Comparison of ENCODE assay signal across 17 cellular contexts in the genomic region with DNA sequence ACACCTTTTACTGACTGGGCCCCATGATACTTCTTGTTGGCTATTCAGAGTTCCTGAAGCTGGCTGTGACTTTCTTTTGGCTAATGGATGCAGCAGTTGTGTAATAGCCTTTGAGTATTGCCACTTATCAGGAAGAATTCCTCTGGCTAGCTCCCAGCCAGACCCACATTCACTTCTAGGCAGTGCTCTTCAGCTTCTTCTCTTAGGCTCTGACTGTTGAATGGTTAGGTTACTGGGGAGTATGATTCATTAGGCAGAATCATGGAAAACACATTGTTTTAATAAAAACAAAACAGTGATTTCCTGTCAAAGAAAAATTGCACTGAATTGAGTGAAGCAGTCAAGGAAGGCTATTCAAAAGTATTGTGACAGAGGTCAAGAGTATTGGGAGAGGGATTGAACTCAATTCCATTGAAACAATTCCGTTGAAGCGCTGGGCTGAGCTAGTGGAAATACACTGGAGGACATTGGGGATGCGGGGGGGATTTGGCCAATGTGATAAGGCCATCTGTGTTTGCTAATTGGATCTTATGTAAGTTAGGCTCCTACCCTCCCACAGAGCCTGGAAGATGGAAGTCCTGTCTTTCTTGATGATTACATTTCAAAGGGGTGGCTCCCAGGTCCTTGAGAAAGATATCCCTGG.
DNase-seq lines count a peak whose midpoint lies in the region; TF ChIP-seq lines count a peak whose summit lies in the region.
"Had no signal": no experiment of that assay in that cellular context is flagged by ENCODE, and none has a peak within 500 bp of the region (broad histone marks: within the 10 kb centered on the region; RNA-seq: fewer than 3 reads in every experiment).

No MANE protein-coding gene starts in this region.

- H3K79me1 ChIP-seq in mesenchymal stem cell (replicated peaks; ENCODE audit: low read length, poor library complexity, severe bottlenecking) = no peaks in the 10 kb centered on the region

- 53 to 83% (median 72%) methylated on average over 3 of the region's 3 CpGs for WGBS in adrenal gland, 4 donors
- WGBS in mesenchymal stem cell = 28% methylated on average over 3 of the region's 3 CpGs

- H3K4me1 ChIP-seq in adrenal gland (replicated peaks in 1 of 2) (no peaks in the 10 kb centered on the region), mesenchymal stem cell (ENCODE audit: control insufficient read depth, insufficient read depth, low read depth, low read length) (no peaks in the 10 kb centered on the region)

- H3K36me3 ChIP-seq in adrenal gland (replicated peaks in 1 of 2) (no peaks in the 10 kb centered on the region), mesenchymal stem cell (ENCODE audit: control insufficient read depth in 1 of 2, insufficient read depth in 2 of 2, low read depth in 1 of 2, low read length in 2 of 2) (no peaks in the 10 kb centered on the region)

- H4K8ac ChIP-seq in mesenchymal stem cell (ENCODE audit: low read length) = no peak overlapping the region

- H3K27ac ChIP-seq in adrenal gland = no peak overlapping the region
- H3K27ac ChIP-seq in mesenchymal stem cell (ENCODE audit: low read length, poor library complexity, severe bottlenecking) = no peak overlapping the region
- H3K27ac ChIP-seq: HL-60 had no signal

- intact Hi-C loops in adrenal gland (cut with DNase I) = no loop called here

- DNase-seq in AG09309 (ENCODE audit: low read depth) (peak; percentile 8), adrenal gland (peak in 6 of 7 donors; percentile 17 to 53 (median 32)), fibroblast of pulmonary artery (ENCODE audit: low read depth) (peak; percentile 99), mesenchymal stem cell (peak; percentile 91), T-helper 1 cell (no peak), HT-29 (ENCODE audit: low spot score) (no peak), NCI-H2107 treated with DMSO at 0.1 percent for 48 hours (lab: John Stamatoyannopoulos, UW; ENCODE audit: unreplicated experiment) (no peak), foreskin melanocyte (no peak)
- DNase-seq: ACHN; activated CD4-positive, alpha-beta T cell treated with anti-CD3 and anti-CD28 coated beads for 4 hours; activated T-cell treated with anti-CD3 and anti-CD28 coated beads, Interleukin-2, amount 50 U/mL, for 4 hours; effector memory CD4-positive, alpha-beta T cell; NCI-H1930; NCI-H774; nephron progenitor cell; stimulated activated naive CD8-positive, alpha-beta T cell treated with anti-CD3 and anti-CD28 coated beads, Interleukin-15, Interleukin-2, amounts not matched to agents 100 U/mL and 50 U/mL, for 24 hours had no signal

- no peaks in the 10 kb centered on the region for H3K27me3 ChIP-seq in adrenal gland
- no peaks in the 10 kb centered on the region for H3K27me3 ChIP-seq in mesenchymal stem cell (ENCODE audit: control insufficient read depth in 1 of 2, insufficient read depth in 1 of 2, low read length in 2 of 2)

- TF ChIP-seq CTCF in AG09309 (IDR thresholded peaks at IDR 0.05; ENCODE audit: control insufficient read depth, insufficient read depth, low read depth, low read length, missing control alignments) (no peak), adrenal gland (IDR thresholded peaks at IDR 0.05) (no peak), fibroblast of pulmonary artery (IDR thresholded peaks at IDR 0.05; ENCODE audit: low read length, missing control alignments) (no peak)

- no peak overlapping the region for H2BK120ac ChIP-seq in mesenchymal stem cell (ENCODE audit: low read depth, low read length)

- no peak overlapping the region for H4K91ac ChIP-seq in mesenchymal stem cell (ENCODE audit: low read length)

- no peak overlapping the region for H3K14ac ChIP-seq in mesenchymal stem cell (ENCODE audit: low read length in 2 of 2)

- H3K4me3 ChIP-seq in AG09309 (ENCODE audit: control insufficient read depth, low read depth, low read length) (no peak overlapping the region), adrenal gland (no peak overlapping the region), fibroblast of pulmonary artery (replicated peaks; ENCODE audit: low read depth, low read length) (no peak overlapping the region), mesenchymal stem cell (ENCODE audit: insufficient read depth in 1 of 2, low read depth in 1 of 2, low read length in 2 of 2) (no peak overlapping the region)

- TF ChIP-seq POLR2A in adrenal gland (IDR thresholded peaks at IDR 0.05) = no peak

- no peak overlapping the region for H3K18ac ChIP-seq in mesenchymal stem cell (ENCODE audit: low read depth in 1 of 2, low read length in 2 of 2)

- H2BK12ac ChIP-seq in mesenchymal stem cell (ENCODE audit: low read length in 2 of 2) = no peak overlapping the region

- H3K23ac ChIP-seq in mesenchymal stem cell (ENCODE audit: low read length in 2 of 2) = no peak overlapping the region

- no peak overlapping the region for H2BK15ac ChIP-seq in mesenchymal stem cell (ENCODE audit: low read depth, poor library complexity, severe bottlenecking)

- no peak overlapping the region for H2BK5ac ChIP-seq in mesenchymal stem cell (ENCODE audit: low read depth, low read length, poor library complexity, severe bottlenecking)

- H3K9ac ChIP-seq in mesenchymal stem cell (ENCODE audit: low read length) = peak overlapping the region; percentile 20

- H2AFZ ChIP-seq in mesenchymal stem cell (ENCODE audit: low read depth, low read length) = no peak overlapping the region

- H2AK5ac ChIP-seq in mesenchymal stem cell (ENCODE audit: low read length, severe bottlenecking) = no peak overlapping the region

- no peak overlapping the region for H3K4me2 ChIP-seq in mesenchymal stem cell (ENCODE audit: low read length, poor library complexity, severe bottlenecking)

- H3K4ac ChIP-seq in mesenchymal stem cell (ENCODE audit: low read depth in 1 of 2, low read length in 2 of 2) = no peak overlapping the region

- H3K9me3 ChIP-seq in adrenal gland (replicated peaks in 1 of 3) = no peaks in the 10 kb centered on the region
- no peaks in the 10 kb centered on the region for H3K9me3 ChIP-seq in mesenchymal stem cell (ENCODE audit: control insufficient read depth, low read length)

Comparison
In these comparisons a context has a peak if more than half of its experiments do, and no peak if none do; other contexts are left out.
1. DNase-seq: peak in AG09309 (single experiment), adrenal gland (6 of 7), fibroblast of pulmonary artery (single experiment) and mesenchymal stem cell (single experiment); none in T-helper 1 cell (0 of 5), HT-29 (single experiment), NCI-H2107 treated with DMSO at 0.1 percent for 48 hours (single experiment) and foreskin melanocyte (single experiment).